ENCODE assay signal across 8 cellular contexts in genomic region chr2:55232863-55233657, GRCh38. TPM values are rescaled to one million over a fixed set of nuclear protein-coding genes. Genes with fewer than 3 reads are reported as not detected.
DNase-seq lines count a peak whose midpoint lies in the region; ATAC-seq and TF ChIP-seq lines count a peak whose summit lies in the region.

No MANE protein-coding gene starts in this region.

- H3K4me1 Mint-ChIP-seq in CD14-positive monocyte: peaks cover 28% of the 10 kb centered on the region
- peaks cover 38% of the 10 kb centered on the region for H3K4me1 Mint-ChIP-seq in nephron

- H3K4me1 ChIP-seq in esophagus muscularis mucosa (peaks cover 25 to 42% (median 35%) of the 10 kb centered on the region in 4 donors), transverse colon (peaks cover 17 to 24% (median 21%) of the 10 kb centered on the region in 4 donors)

- H3K27ac ChIP-seq in esophagus muscularis mucosa (replicated peaks in 1 of 4) (peak overlapping the region; percentile 88 to 91 (median 90)), transverse colon (peak overlapping the region; percentile 87 to 95 (median 94))

- peak overlapping the region; percentile 100 for H3K4me3 Mint-ChIP-seq in CD14-positive monocyte
- peak overlapping the region; percentile 95 for H3K4me3 Mint-ChIP-seq in nephron

- peak; percentile 31 for ATAC-seq in GM21423 (IDR thresholded peaks at IDR 0.05; ENCODE audit: unreplicated experiment)

- H3K4me3 ChIP-seq in esophagus muscularis mucosa (peak overlapping the region; percentile 58 to 85 (median 69)), transverse colon (peak overlapping the region; percentile 72 to 98 (median 90))

- in situ Hi-C loops in transverse colon (cut with MboI; ENCODE audit: low pct_ligation_motif_present in 1 of 4, low pct_unique_long_range_greater_than_20kb in 1 of 4, low sequenced_read_pairs in 3 of 4): no loop called here

- H3K27me3 Mint-ChIP-seq in CD14-positive monocyte (ENCODE audit: low read depth in 3 of 3) (no peaks in the 10 kb centered on the region), nephron (ENCODE audit: low read depth) (no peaks in the 10 kb centered on the region)

- intact Hi-C loops in CD14-positive monocyte (cut with micrococcal nuclease): loop anchor here in 1 of 2 donors (5.0 to 10.0 kb wide), 2 partner anchors 382 to 511 kb away; partner anchors contain the start of genes EML6 and PPP4R3B
- intact Hi-C loops in esophagus muscularis mucosa (cut with DNase I): no loop called here
- intact Hi-C loops in transverse colon (cut with DNase I; ENCODE audit: low total_unique reads): no loop called here

- H3K9me3 Mint-ChIP-seq in CD14-positive monocyte (no peaks in the 10 kb centered on the region), nephron (no peaks in the 10 kb centered on the region)

- H3K36me3 Mint-ChIP-seq in CD14-positive monocyte (peaks cover 27 to 48% of the 10 kb centered on the region in 2 donors), nephron (ENCODE audit: low read depth) (peaks cover 41% of the 10 kb centered on the region)

- H3K9me3 ChIP-seq in esophagus muscularis mucosa (no peaks in the 10 kb centered on the region), transverse colon (no peaks in the 10 kb centered on the region)

- peaks cover 30 to 47% (median 40%) of the 10 kb centered on the region in 4 donors for H3K36me3 ChIP-seq in esophagus muscularis mucosa
- H3K36me3 ChIP-seq in transverse colon: peaks cover 0 to 25% (median 11%) of the 10 kb centered on the region in 4 donors

- no peak for TF ChIP-seq EP300 in esophagus muscularis mucosa (IDR thresholded peaks at IDR 0.05)
- TF ChIP-seq EP300 in transverse colon (IDR thresholded peaks at IDR 0.05; ENCODE audit: low read depth): no peak

- no peak for TF ChIP-seq CTCF in CD14-positive monocyte (IDR thresholded peaks at IDR 0.05)
- TF ChIP-seq CTCF in esophagus muscularis mucosa (IDR thresholded peaks at IDR 0.05): no peak
- TF ChIP-seq CTCF in nephron (IDR thresholded peaks at IDR 0.05; ENCODE audit: unreplicated experiment in 3 of 3): no peak
- no peak for TF ChIP-seq CTCF in transverse colon (IDR thresholded peaks at IDR 0.05)

- H3K27ac Mint-ChIP-seq in CD14-positive monocyte (peak overlapping the region; percentile 91 to 99 (median 97)), nephron (peak overlapping the region; percentile 94 to 98 (median 98))

- WGBS in esophagus muscularis mucosa: 8% methylated on average over 30 of the region's 33 CpGs
- 0 to 4% methylated on average over 2 to 33 of the region's 33 CpGs for WGBS in transverse colon (ENCODE audit: low coverage in 1 of 2), 2 donors

- H3K27me3 ChIP-seq in esophagus muscularis mucosa (no peaks in the 10 kb centered on the region), transverse colon (no peaks in the 10 kb centered on the region)

- DNase-seq in CD14-positive monocyte (ENCODE audit: low spot score) (peak; percentile 43), LHCN-M2 (ENCODE audit: low read depth) (peak; percentile 15), activated T-cell treated with anti-CD3 and anti-CD28 coated beads for 4 hours (peak; percentile 34), esophagus muscularis mucosa (ENCODE audit: extremely low spot score) (no peak), transverse colon (peak; percentile 57), NCI-H187 (lab: John Stamatoyannopoulos, UW) (no peak)

- no peak for TF ChIP-seq POLR2A in esophagus muscularis mucosa (IDR thresholded peaks at IDR 0.05; ENCODE audit: low read depth)
- no peak for TF ChIP-seq POLR2A in transverse colon (IDR thresholded peaks at IDR 0.05)

RNA-seq across cellular contexts. Expression of gene RPS27A, which starts 0.6 kb away (rescaled TPM):
- 100 to 1,000 TPM; 785 to 967 TPM for polyA plus RNA-seq in CD14-positive monocyte
- total RNA-seq in LHCN-M2 (2014; rRNA removed) (812 and 1,153 TPM in 2 replicates), esophagus muscularis mucosa (1,000 to 10,000 TPM in 2 of 4 donors, 100 to 1,000 TPM in 2; 597 to 2,221 (median 1,586) TPM), transverse colon (1,000 to 10,000 TPM in 2 of 4 donors, 100 to 1,000 TPM in 2; 233 to 1,267 (median 895) TPM)
- 1,767 TPM for polyA plus RNA-seq in LHCN-M2 (2012)

RNA-seq across cellular contexts. Expression of gene CLHC1, which starts 1.0 kb away (rescaled TPM):
- polyA plus RNA-seq in CD14-positive monocyte: 1 to 10 TPM in 1 of 2 donors, not detected in 1; 2.4 TPM
- 2.4 and 3.0 TPM in 2 replicates for total RNA-seq in LHCN-M2 (2014; rRNA removed)
- polyA plus RNA-seq in LHCN-M2 (2012): 1.8 TPM
- 10 to 100 TPM in 1 of 4 donors, 1 to 10 TPM in 3; 3.4 to 15.0 (median 6.4) TPM for total RNA-seq in esophagus muscularis mucosa
- 10 to 100 TPM in 1 of 4 donors, 1 to 10 TPM in 3; 1.2 to 15.9 (median 7.0) TPM for total RNA-seq in transverse colon

RNA-seq across cellular contexts. Expression of gene MTIF2, which starts 36.0 kb away (rescaled TPM):
- 10 to 100 TPM in 1 of 2 donors, 1 to 10 TPM in 1; 8.1 to 12.5 TPM for polyA plus RNA-seq in CD14-positive monocyte
- total RNA-seq in LHCN-M2 (2014; rRNA removed) (27.8 and 30.1 TPM in 2 replicates), esophagus muscularis mucosa (10 to 100 TPM; 16.1 to 22.6 (median 21.0) TPM), transverse colon (10 to 100 TPM; 22.7 to 34.4 (median 33.5) TPM)
- polyA plus RNA-seq in LHCN-M2 (2012): 14.0 TPM

Comparison
In these comparisons a context has a peak if more than half of its experiments do, and no peak if none do; other contexts are left out.
1. DNase-seq: peak in CD14-positive monocyte (single experiment), LHCN-M2 (single experiment), activated T-cell treated with anti-CD3 and anti-CD28 coated beads for 4 hours (single experiment) and transverse colon (single experiment); none in esophagus muscularis mucosa (single experiment) and NCI-H187 (0 of 2).